ENCODE assay signal across 1 cellular context in the genomic region with DNA sequence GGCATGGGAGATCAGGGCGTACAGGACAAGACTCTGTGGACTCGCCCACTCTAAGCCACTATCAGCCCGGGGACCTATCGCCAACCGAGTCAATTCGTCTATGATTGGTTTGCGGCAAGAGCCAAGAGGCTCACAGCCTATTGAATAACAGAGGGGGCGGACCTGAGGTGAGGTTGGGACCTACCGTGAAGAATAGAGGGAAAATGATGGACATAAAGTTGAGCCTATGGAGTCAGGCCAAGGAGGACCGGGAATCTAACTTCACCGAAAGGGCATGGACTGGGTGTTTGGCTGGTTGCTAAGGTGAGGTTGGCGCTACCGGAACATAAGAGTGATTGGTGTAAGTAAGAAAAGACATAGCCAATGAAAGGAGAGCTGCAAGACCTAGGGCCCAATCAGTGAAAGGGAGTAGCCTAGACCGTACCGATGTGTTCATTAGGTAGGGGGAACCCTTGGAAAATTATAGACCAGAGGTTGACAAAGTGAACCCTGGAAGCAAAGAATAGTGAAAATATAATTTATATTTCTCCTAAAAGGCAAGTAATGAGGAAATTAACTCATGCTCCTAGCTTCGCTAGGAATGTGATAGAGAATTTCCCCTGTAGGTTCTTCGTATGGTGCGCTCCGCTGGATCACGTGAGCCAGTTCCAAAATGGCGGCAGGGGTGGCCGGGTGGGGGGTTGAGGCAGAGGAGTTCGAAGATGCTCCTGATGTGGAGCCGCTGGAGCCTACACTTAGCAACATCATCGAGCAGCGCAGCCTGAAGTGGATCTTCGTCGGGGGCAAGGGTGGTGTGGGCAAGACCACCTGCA.
TF ChIP-seq lines count a peak whose summit lies in the region.

A gene (plus strand): TSS at position 644 of the 812 bp plus-strand sequence. CDS start 9 bp downstream, at position 653.

TF ChIP-seq in GM23338, 12 proteins besides CTCF, POLR2A, EP300 and RAD21 (continued from another document):
- TF ChIP-seq, protein P1, sequence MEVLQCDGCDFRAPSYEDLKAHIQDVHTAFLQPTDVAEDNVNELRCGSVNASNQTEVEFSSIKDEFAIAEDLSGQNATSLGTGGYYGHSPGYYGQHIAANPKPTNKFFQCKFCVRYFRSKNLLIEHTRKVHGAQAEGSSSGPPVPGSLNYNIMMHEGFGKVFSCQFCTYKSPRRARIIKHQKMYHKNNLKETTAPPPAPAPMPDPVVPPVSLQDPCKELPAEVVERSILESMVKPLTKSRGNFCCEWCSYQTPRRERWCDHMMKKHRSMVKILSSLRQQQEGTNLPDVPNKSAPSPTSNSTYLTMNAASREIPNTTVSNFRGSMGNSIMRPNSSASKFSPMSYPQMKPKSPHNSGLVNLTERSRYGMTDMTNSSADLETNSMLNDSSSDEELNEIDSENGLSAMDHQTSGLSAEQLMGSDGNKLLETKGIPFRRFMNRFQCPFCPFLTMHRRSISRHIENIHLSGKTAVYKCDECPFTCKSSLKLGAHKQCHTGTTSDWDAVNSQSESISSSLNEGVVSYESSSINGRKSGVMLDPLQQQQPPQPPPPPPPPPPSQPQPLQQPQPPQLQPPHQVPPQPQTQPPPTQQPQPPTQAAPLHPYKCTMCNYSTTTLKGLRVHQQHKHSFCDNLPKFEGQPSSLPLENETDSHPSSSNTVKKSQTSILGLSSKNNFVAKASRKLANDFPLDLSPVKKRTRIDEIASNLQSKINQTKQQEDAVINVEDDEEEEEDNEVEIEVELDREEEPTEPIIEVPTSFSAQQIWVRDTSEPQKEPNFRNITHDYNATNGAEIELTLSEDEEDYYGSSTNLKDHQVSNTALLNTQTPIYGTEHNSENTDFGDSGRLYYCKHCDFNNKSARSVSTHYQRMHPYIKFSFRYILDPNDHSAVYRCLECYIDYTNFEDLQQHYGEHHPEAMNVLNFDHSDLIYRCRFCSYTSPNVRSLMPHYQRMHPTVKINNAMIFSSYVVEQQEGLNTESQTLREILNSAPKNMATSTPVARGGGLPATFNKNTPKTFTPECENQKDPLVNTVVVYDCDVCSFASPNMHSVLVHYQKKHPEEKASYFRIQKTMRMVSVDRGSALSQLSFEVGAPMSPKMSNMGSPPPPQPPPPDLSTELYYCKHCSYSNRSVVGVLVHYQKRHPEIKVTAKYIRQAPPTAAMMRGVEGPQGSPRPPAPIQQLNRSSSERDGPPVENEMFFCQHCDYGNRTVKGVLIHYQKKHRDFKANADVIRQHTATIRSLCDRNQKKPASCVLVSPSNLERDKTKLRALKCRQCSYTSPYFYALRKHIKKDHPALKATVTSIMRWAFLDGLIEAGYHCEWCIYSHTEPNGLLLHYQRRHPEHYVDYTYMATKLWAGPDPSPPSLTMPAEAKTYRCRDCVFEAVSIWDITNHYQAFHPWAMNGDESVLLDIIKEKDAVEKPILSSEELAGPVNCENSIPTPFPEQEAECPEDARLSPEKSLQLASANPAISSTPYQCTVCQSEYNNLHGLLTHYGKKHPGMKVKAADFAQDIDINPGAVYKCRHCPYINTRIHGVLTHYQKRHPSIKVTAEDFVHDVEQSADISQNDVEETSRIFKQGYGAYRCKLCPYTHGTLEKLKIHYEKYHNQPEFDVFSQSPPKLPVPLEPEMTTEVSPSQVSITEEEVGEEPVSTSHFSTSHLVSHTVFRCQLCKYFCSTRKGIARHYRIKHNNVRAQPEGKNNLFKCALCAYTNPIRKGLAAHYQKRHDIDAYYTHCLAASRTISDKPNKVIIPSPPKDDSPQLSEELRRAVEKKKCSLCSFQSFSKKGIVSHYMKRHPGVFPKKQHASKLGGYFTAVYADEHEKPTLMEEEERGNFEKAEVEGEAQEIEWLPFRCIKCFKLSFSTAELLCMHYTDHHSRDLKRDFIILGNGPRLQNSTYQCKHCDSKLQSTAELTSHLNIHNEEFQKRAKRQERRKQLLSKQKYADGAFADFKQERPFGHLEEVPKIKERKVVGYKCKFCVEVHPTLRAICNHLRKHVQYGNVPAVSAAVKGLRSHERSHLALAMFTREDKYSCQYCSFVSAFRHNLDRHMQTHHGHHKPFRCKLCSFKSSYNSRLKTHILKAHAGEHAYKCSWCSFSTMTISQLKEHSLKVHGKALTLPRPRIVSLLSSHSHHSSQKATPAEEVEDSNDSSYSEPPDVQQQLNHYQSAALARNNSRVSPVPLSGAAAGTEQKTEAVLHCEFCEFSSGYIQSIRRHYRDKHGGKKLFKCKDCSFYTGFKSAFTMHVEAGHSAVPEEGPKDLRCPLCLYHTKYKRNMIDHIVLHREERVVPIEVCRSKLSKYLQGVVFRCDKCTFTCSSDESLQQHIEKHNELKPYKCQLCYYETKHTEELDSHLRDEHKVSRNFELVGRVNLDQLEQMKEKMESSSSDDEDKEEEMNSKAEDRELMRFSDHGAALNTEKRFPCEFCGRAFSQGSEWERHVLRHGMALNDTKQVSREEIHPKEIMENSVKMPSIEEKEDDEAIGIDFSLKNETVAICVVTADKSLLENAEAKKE (CRISPR knock-in tag; IDR thresholded peaks at IDR 0.05), result no peak
- TF ChIP-seq POLR2AphosphoS5 (IDR thresholded peaks at IDR 0.05; ENCODE audit: low read depth), result peak; percentile 94
- TF ChIP-seq CREB1 (CRISPR knock-in tag; IDR thresholded peaks at IDR 0.05; ENCODE audit: low read depth), result 0 out of 2 replicates have a peak, but pooled peaks have one; percentile 33
- TF ChIP-seq ZNF114 (CRISPR knock-in tag; IDR thresholded peaks at IDR 0.05), result no peak
- no peak for TF ChIP-seq STAT1 (IDR thresholded peaks at IDR 0.05; ENCODE audit: unreplicated experiment)
- TF ChIP-seq, protein P2, sequence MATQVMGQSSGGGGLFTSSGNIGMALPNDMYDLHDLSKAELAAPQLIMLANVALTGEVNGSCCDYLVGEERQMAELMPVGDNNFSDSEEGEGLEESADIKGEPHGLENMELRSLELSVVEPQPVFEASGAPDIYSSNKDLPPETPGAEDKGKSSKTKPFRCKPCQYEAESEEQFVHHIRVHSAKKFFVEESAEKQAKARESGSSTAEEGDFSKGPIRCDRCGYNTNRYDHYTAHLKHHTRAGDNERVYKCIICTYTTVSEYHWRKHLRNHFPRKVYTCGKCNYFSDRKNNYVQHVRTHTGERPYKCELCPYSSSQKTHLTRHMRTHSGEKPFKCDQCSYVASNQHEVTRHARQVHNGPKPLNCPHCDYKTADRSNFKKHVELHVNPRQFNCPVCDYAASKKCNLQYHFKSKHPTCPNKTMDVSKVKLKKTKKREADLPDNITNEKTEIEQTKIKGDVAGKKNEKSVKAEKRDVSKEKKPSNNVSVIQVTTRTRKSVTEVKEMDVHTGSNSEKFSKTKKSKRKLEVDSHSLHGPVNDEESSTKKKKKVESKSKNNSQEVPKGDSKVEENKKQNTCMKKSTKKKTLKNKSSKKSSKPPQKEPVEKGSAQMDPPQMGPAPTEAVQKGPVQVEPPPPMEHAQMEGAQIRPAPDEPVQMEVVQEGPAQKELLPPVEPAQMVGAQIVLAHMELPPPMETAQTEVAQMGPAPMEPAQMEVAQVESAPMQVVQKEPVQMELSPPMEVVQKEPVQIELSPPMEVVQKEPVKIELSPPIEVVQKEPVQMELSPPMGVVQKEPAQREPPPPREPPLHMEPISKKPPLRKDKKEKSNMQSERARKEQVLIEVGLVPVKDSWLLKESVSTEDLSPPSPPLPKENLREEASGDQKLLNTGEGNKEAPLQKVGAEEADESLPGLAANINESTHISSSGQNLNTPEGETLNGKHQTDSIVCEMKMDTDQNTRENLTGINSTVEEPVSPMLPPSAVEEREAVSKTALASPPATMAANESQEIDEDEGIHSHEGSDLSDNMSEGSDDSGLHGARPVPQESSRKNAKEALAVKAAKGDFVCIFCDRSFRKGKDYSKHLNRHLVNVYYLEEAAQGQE (IDR thresholded peaks at IDR 0.05; ENCODE audit: unreplicated experiment), result no peak
- no peak for TF ChIP-seq NANOG (IDR thresholded peaks at IDR 0.05; ENCODE audit: borderline replicate concordance)
- TF ChIP-seq JUNB (IDR thresholded peaks at IDR 0.05; ENCODE audit: unreplicated experiment), result no peak
- TF ChIP-seq, protein P3, sequence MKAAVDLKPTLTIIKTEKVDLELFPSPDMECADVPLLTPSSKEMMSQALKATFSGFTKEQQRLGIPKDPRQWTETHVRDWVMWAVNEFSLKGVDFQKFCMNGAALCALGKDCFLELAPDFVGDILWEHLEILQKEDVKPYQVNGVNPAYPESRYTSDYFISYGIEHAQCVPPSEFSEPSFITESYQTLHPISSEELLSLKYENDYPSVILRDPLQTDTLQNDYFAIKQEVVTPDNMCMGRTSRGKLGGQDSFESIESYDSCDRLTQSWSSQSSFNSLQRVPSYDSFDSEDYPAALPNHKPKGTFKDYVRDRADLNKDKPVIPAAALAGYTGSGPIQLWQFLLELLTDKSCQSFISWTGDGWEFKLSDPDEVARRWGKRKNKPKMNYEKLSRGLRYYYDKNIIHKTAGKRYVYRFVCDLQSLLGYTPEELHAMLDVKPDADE (IDR thresholded peaks at IDR 0.05), result peak; percentile 54; the same call in 1 of the 2 replicates
- no peak for TF ChIP-seq EZH2phosphoT487 (IDR thresholded peaks at IDR 0.05; ENCODE audit: unreplicated experiment)
- TF ChIP-seq EZH2 (IDR thresholded peaks at IDR 0.05; ENCODE audit: low read depth, unreplicated experiment), result no peak
